1 cellular context compared by ENCODE assay signal in genomic region chr21:17527711-17528110, GRCh38.
TF ChIP-seq lines count a peak whose summit lies in the region.

No MANE protein-coding gene starts in this region.

TF ChIP-seq in neural cell, 6 proteins besides CTCF, POLR2A, EP300 and RAD21:
- TF ChIP-seq TAF1 (IDR thresholded peaks at IDR 0.05; ENCODE audit: low read depth) (no peak), REST (IDR thresholded peaks at IDR 0.05; ENCODE audit: borderline replicate concordance) (no peak), EZH2 (IDR thresholded peaks at IDR 0.05; ENCODE audit: borderline replicate concordance, insufficient read depth, low read length, poor library complexity, severe bottlenecking) (no peak), SMC3 (conservative IDR thresholded peaks at IDR 0.05; ENCODE audit: poor library complexity) (no peak), POLR2AphosphoS5 (IDR thresholded peaks at IDR 0.05) (no peak), MXI1 (conservative IDR thresholded peaks at IDR 0.05; ENCODE audit: poor library complexity, severe bottlenecking) (no peak)
